21 cellular contexts compared by ENCODE assay signal in genomic region chr3:132394334-132394733, GRCh38. TPM values are rescaled to one million over a fixed set of nuclear protein-coding genes. Genes with fewer than 3 reads are reported as not detected.
A peak's percentile ranks its signal among the peaks of the same experiment; 100 is the strongest.
DNase-seq lines count a peak whose midpoint lies in the region; ATAC-seq and TF ChIP-seq lines count a peak whose summit lies in the region.
"Had no signal": no experiment of that assay in that cellular context is flagged by ENCODE, and none has a peak within 500 bp of the region (broad histone marks: within the 10 kb centered on the region; RNA-seq: fewer than 3 reads in every experiment).

No MANE protein-coding gene starts in this region.

- H3K4me3 ChIP-seq in SK-N-SH (ENCODE audit: low read depth in 2 of 2, low read length in 1 of 2) (no peak overlapping the region), retinal pigment epithelial cell (ENCODE audit: low read length) (no peak overlapping the region)
- H3K4me3 ChIP-seq: prostate gland, upper lobe of right lung had no signal

- H2AFZ ChIP-seq in SK-N-SH (ENCODE audit: low read depth): no peak overlapping the region

- H3K4me2 ChIP-seq in SK-N-SH: no peak overlapping the region

- no peaks in the 10 kb centered on the region for H3K27me3 ChIP-seq in SK-N-SH (ENCODE audit: insufficient read depth)
- H3K27me3 ChIP-seq: upper lobe of right lung had no signal

- DNase-seq in DMS79 treated with DMSO at 0.1 percent for 48 hours (lab: John Stamatoyannopoulos, UW): peak; percentile 8
- DNase-seq in DMS79 (lab: John Stamatoyannopoulos, UW): no peak
- DNase-seq in SK-N-SH: peak; percentile 56
- DNase-seq in fibroblast of peridontal ligament (ENCODE audit: extremely low read depth): peak; percentile 81
- DNase-seq in retinal pigment epithelial cell (ENCODE audit: low read depth): peak; percentile 43
- no peak for DNase-seq in NCI-H2029 (lab: John Stamatoyannopoulos, UW)
- no peak for DNase-seq in activated naive CD4-positive, alpha-beta T cell treated with anti-CD3 and anti-CD28 coated beads, Interleukin-2, amount 50 U/mL, for 16 hours
- DNase-seq: activated CD8-positive, alpha-beta memory T cell treated with anti-CD3 and anti-CD28 coated beads for 24 hours; DMS53; effector memory CD8-positive, alpha-beta T cell; naive thymus-derived CD8-positive, alpha-beta T cell; NCI-H1436; NCI-H345; SIG-M5; stimulated activated naive B cell treated with anti-CD40 and anti-IgM and Interleukin-4, amounts not matched to agents 10 μg/mL and 1 μg/mL and 100 μg/mL, for 72 hours; upper lobe of right lung had no signal

- CTCF ChIA-PET in SK-N-SH (lab: Yijun Ruan, JAX): interaction anchor here (1.5 to 14.1 kb wide), 4 partner anchors 13 to 359 kb away, joined by 3 to 383 read pairs (median 42); partner anchors contain the start of gene CPNE4

- H3F3A ChIP-seq in SK-N-SH (replicated peaks; ENCODE audit: insufficient read depth): no peaks in the 10 kb centered on the region

- no peak overlapping the region for H3K9ac ChIP-seq in SK-N-SH

- TF ChIP-seq CTCF in SK-N-SH (IDR thresholded peaks at IDR 0.05): no peak
- no peak for TF ChIP-seq CTCF in retinal pigment epithelial cell (conservative IDR thresholded peaks at IDR 0.05; ENCODE audit: low read depth, low read length)

- H3K4me1 ChIP-seq in SK-N-SH (ENCODE audit: control insufficient read depth in 1 of 2, insufficient read depth in 2 of 2, low read depth in 1 of 2, low read length in 1 of 2): peaks cover 0 to 12% of the 10 kb centered on the region in 2 experiments; a peak in 2 of 4 replicates
- H3K4me1 ChIP-seq: prostate gland, upper lobe of right lung had no signal

- no peaks in the 10 kb centered on the region for H3K79me2 ChIP-seq in SK-N-SH (ENCODE audit: insufficient read depth)

- ATAC-seq in GM18519 (IDR thresholded peaks at IDR 0.05; ENCODE audit: low FRiP score, unreplicated experiment): no peak
- ATAC-seq: activated CD4-positive, CD25-positive, alpha-beta regulatory T cell treated with anti-CD3 and anti-CD28 coated beads, Interleukin-2, amount 50 U/mL, for 24 hours; effector memory CD8-positive, alpha-beta T cell; HCT116; naive thymus-derived CD8-positive, alpha-beta T cell; stimulated activated naive B cell treated with anti-CD40 and anti-IgM and Interleukin-4, amounts not matched to agents 10 μg/mL and 1 μg/mL and 100 μg/mL, for 72 hours; upper lobe of right lung had no signal

- no peaks in the 10 kb centered on the region for H3K9me2 ChIP-seq in SK-N-SH

- no peak overlapping the region; a peak in 1 of 4 replicates for H3K27ac ChIP-seq in SK-N-SH (ENCODE audit: low read depth in 2 of 2, low read length in 1 of 2)
- H3K27ac ChIP-seq: 22Rv1, prostate gland, upper lobe of right lung had no signal

- TF ChIP-seq EP300 in SK-N-SH (IDR thresholded peaks at IDR 0.05; ENCODE audit: borderline replicate concordance in 1 of 2, low read depth in 1 of 2, low read length in 1 of 2): peak; percentile 13 to 73; a peak in 3 of 4 replicates

- no peaks in the 10 kb centered on the region for H4K20me1 ChIP-seq in SK-N-SH (ENCODE audit: insufficient read depth)

- H3K9me3 ChIP-seq in SK-N-SH: no peaks in the 10 kb centered on the region
- H3K9me3 ChIP-seq: prostate gland, upper lobe of right lung had no signal

- WGBS in SK-N-SH (ENCODE audit: low lambda C conversion rate): 6% methylated on average over 2 of the region's 2 CpGs

- POLR2A ChIA-PET in SK-N-SH (lab: Yijun Ruan, JAX): no interaction called here

- no peaks in the 10 kb centered on the region for H3K36me3 ChIP-seq in SK-N-SH (replicated peaks in 1 of 2; ENCODE audit: control insufficient read depth in 1 of 2, insufficient read depth in 2 of 2, low read length in 1 of 2)
- H3K36me3 ChIP-seq: prostate gland, upper lobe of right lung had no signal

- no peak for TF ChIP-seq RAD21 in SK-N-SH (IDR thresholded peaks at IDR 0.05; ENCODE audit: low read length)

TF ChIP-seq in SK-N-SH, 30 proteins besides CTCF, POLR2A, EP300 and RAD21:
- TF ChIP-seq POLR2AphosphoS5 (IDR thresholded peaks at IDR 0.05; ENCODE audit: low read depth, low read length) (peak; percentile 63), TCF12 (IDR thresholded peaks at IDR 0.05) (peak; percentile 93), TAF1 (IDR thresholded peaks at IDR 0.05; ENCODE audit: borderline replicate concordance, low read depth, low read length) (no peak), GATA2 (CRISPR knock-in tag; IDR thresholded peaks at IDR 0.05) (peak; percentile 13; the same call in 1 of the 2 replicates), ELF1 (IDR thresholded peaks at IDR 0.05) (no peak), USF1 (IDR thresholded peaks at IDR 0.05; ENCODE audit: borderline replicate concordance, low read depth) (no peak), SIN3A (IDR thresholded peaks at IDR 0.05; ENCODE audit: borderline replicate concordance, low read depth, low read length) (0 out of 2 replicates have a peak, but pooled peaks have one; percentile 56), RCOR1 (IDR thresholded peaks at IDR 0.05; ENCODE audit: low read length) (peak; percentile 51; the same call in 1 of the 2 replicates), TEAD4 (IDR thresholded peaks at IDR 0.05; ENCODE audit: borderline replicate concordance, insufficient read depth) (no peak), JUND (IDR thresholded peaks at IDR 0.05) (peak; percentile 33; the same call in 1 of the 2 replicates), RFX5 (IDR thresholded peaks at IDR 0.05; ENCODE audit: low read length) (no peak), FOSL2 (IDR thresholded peaks at IDR 0.05; ENCODE audit: borderline replicate concordance, low read depth) (no peak), MEF2A (IDR thresholded peaks at IDR 0.05; ENCODE audit: borderline replicate concordance, low read depth) (no peak), NFIC (IDR thresholded peaks at IDR 0.05; ENCODE audit: borderline replicate concordance) (peak; percentile 88)
- TF ChIP-seq, protein P1, sequence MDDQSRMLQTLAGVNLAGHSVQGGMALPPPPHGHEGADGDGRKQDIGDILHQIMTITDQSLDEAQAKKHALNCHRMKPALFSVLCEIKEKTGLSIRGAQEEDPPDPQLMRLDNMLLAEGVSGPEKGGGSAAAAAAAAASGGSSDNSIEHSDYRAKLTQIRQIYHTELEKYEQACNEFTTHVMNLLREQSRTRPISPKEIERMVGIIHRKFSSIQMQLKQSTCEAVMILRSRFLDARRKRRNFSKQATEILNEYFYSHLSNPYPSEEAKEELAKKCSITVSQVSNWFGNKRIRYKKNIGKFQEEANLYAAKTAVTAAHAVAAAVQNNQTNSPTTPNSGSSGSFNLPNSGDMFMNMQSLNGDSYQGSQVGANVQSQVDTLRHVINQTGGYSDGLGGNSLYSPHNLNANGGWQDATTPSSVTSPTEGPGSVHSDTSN (IDR thresholded peaks at IDR 0.05): peak; percentile 87
- TF ChIP-seq, protein P2, sequence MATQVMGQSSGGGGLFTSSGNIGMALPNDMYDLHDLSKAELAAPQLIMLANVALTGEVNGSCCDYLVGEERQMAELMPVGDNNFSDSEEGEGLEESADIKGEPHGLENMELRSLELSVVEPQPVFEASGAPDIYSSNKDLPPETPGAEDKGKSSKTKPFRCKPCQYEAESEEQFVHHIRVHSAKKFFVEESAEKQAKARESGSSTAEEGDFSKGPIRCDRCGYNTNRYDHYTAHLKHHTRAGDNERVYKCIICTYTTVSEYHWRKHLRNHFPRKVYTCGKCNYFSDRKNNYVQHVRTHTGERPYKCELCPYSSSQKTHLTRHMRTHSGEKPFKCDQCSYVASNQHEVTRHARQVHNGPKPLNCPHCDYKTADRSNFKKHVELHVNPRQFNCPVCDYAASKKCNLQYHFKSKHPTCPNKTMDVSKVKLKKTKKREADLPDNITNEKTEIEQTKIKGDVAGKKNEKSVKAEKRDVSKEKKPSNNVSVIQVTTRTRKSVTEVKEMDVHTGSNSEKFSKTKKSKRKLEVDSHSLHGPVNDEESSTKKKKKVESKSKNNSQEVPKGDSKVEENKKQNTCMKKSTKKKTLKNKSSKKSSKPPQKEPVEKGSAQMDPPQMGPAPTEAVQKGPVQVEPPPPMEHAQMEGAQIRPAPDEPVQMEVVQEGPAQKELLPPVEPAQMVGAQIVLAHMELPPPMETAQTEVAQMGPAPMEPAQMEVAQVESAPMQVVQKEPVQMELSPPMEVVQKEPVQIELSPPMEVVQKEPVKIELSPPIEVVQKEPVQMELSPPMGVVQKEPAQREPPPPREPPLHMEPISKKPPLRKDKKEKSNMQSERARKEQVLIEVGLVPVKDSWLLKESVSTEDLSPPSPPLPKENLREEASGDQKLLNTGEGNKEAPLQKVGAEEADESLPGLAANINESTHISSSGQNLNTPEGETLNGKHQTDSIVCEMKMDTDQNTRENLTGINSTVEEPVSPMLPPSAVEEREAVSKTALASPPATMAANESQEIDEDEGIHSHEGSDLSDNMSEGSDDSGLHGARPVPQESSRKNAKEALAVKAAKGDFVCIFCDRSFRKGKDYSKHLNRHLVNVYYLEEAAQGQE (IDR thresholded peaks at IDR 0.05; ENCODE audit: low read depth, low read length): no peak
TF ChIP-seq in SK-N-SH: peak in this region for 8.

RNA-seq across cellular contexts. Expression of gene DNAJC13, which starts 23.0 kb away (rescaled TPM):
- polyA plus RNA-seq in SK-N-SH (2012; rRNA removed): 10.8 and 17.3 TPM in 2 replicates
- 14.6 TPM in 2 replicates for polyA plus RNA-seq in SK-N-SH (2012; cell fraction: cytosol; rRNA removed)
- polyA plus RNA-seq in SK-N-SH (2012; cell fraction: nucleus; rRNA removed): 14.4 and 32.7 TPM in 2 replicates

Comparison
In these comparisons a context has a peak if more than half of its experiments do, and no peak if none do; other contexts are left out.
1. DNase-seq: peak in DMS79 treated with DMSO at 0.1 percent for 48 hours (single experiment), SK-N-SH (single experiment), fibroblast of peridontal ligament (single experiment) and retinal pigment epithelial cell (single experiment); none in DMS79 (single experiment), NCI-H2029 (single experiment) and activated naive CD4-positive, alpha-beta T cell treated with anti-CD3 and anti-CD28 coated beads, Interleukin-2, amount 50 U/mL, for 16 hours (single experiment).